Comparison of ENCODE assay signal across 26 cellular contexts in the genomic region with DNA sequence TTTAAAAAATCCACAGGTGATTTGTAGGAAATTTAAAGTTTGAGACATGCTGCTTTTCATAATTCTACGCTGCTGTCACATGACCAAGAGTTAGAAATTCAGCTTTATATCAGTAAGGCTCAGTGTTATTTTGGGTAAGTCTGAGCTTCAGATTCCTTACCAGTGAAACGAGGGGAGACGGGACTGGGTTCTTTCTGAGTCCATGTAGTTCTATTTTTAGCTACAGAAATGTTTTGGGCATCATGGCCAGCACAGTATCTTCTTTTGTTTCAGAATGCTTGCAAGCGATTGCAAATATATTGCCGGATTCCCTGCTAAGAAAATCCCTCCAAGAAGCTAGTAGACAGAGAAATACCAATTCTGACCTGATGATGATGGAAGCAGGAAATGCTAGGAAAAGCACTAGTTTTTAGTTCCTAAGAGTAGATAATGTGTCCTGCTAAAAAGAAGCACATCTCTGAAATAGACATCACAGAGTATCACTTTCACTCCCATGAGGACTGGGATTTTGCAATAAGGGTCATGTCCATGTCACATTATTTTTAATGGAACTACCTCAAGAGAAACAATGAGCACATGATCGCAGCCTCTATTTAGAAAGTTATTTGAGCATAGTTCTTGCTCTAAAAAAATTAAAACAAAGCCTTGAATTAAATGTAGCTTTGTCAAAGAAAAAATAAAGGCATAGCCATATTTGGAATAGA. TPM values are rescaled to one million over a fixed set of nuclear protein-coding genes. Genes with fewer than 3 reads are reported as not detected.
"Had no signal": no experiment of that assay in that cellular context is flagged by ENCODE, and none has a peak within 500 bp of the region (broad histone marks: within the 10 kb centered on the region; RNA-seq: fewer than 3 reads in every experiment).

No MANE protein-coding gene starts in this region.

- H3K4me3 ChIP-seq: body of pancreas, gastroesophageal sphincter, heart left ventricle, mucosa of descending colon, pancreas, SK-N-MC, stomach, testis, upper lobe of right lung had no signal

- DNase-seq: activated B cell treated with CpG ODN at 0.5 μM for 24 hours; activated CD4-positive, alpha-beta memory T cell treated with anti-CD3 and anti-CD28 coated beads for 36 hours; activated CD4-positive, alpha-beta T cell treated with anti-CD3 and anti-CD28 coated beads for 4 hours; activated gamma-delta T cell treated with Interleukin-2 at 50 U/mL for 16 hours; activated T-cell treated with anti-CD3 and anti-CD28 coated beads for 4 hours; body of pancreas; caudate nucleus; endodermal cell; heart left ventricle; kidney glomerular epithelial cell; mucosa of descending colon; naive thymus-derived CD8-positive, alpha-beta T cell; pancreas; small intestine; stimulated activated CD4-positive, alpha-beta T cell treated with anti-CD3 and anti-CD28 coated beads, Interleukin-15, amount 100 ng/mL, for 24 hours; stimulated activated CD4-positive, alpha-beta T cell treated with anti-CD3 and anti-CD28 coated beads, Interleukin-2, amount 100 ng/mL, for 48 hours; stomach; testis; upper lobe of right lung had no signal

- H3K27me3 ChIP-seq: body of pancreas, gastroesophageal sphincter, stomach, testis, upper lobe of right lung had no signal

- H3K4me1 ChIP-seq: body of pancreas, gastroesophageal sphincter, pancreas, stomach, testis, upper lobe of right lung had no signal

- H3K27ac ChIP-seq: body of pancreas, gastroesophageal sphincter, pancreas, SK-N-MC, stomach, testis, upper lobe of right lung had no signal

- H3K36me3 ChIP-seq: gastroesophageal sphincter, heart left ventricle, pancreas, stomach, upper lobe of right lung had no signal

- ATAC-seq: activated naive CD4-positive, alpha-beta T cell treated with anti-CD3 and anti-CD28 coated beads, Interleukin-2, amount 50 U/mL, for 72 hours; body of pancreas; gastroesophageal sphincter; mucosa of descending colon; naive thymus-derived CD8-positive, alpha-beta T cell; pancreas; upper lobe of right lung had no signal

- H3K9me3 ChIP-seq: body of pancreas, gastroesophageal sphincter, heart left ventricle, mucosa of descending colon, pancreas, stomach, testis, upper lobe of right lung had no signal

RNA-seq across cellular contexts. Expression of gene ATP1B4, which starts 10.9 kb away (rescaled TPM):
- total RNA-seq: activated B cell treated with CpG ODN at 0.5 μM for 24 hours; activated CD4-positive, alpha-beta memory T cell treated with anti-CD3 and anti-CD28 coated beads for 36 hours; activated naive CD4-positive, alpha-beta T cell treated with anti-CD3 and anti-CD28 coated beads, Interleukin-2, amount 50 U/mL, for 72 hours; activated T-helper 1 cell treated with anti-CD3 and anti-CD28 coated beads, Interleukin-12 subunit alpha, Interleukin-12 subunit beta, Interleukin-2, Interleukin-4 antibody, amounts not matched to agents 30 ng/mL and 10 ng/mL and 1 ng/mL, durations not matched to agents 14 hours and 24 hours and 36 hours; body of pancreas; endodermal cell; epithelial cell of proximal tubule; gastroesophageal sphincter; liver; mucosa of descending colon; naive thymus-derived CD8-positive, alpha-beta T cell; pancreas; renal cortical epithelial cell; stomach; upper lobe of right lung had no signal
- polyA plus RNA-seq: liver; naive thymus-derived CD8-positive, alpha-beta T cell; pancreas; small intestine; stomach had no signal
